ENCODE assay signal across 10 cellular contexts in genomic region chr1:162151900-162152829, GRCh38.
DNase-seq lines count a peak whose midpoint lies in the region; ATAC-seq, FAIRE-seq and TF ChIP-seq lines count a peak whose summit lies in the region.
"Had no signal": no experiment of that assay in that cellular context is flagged by ENCODE, and none has a peak within 500 bp of the region (broad histone marks: within the 10 kb centered on the region; RNA-seq: fewer than 3 reads in every experiment).

No MANE protein-coding gene starts in this region.

- no peaks in the 10 kb centered on the region for H3K27me3 ChIP-seq in GM12878 (replicated peaks in 1 of 2; ENCODE audit: control insufficient read depth in 2 of 2, insufficient read depth in 2 of 2, low read length in 1 of 2)

- H3K4me3 ChIP-seq in GM12878: no peak overlapping the region
- H3K4me3 ChIP-seq: thoracic aorta had no signal

- 1% methylated on average over 9 of the region's 9 CpGs for WGBS in GM12878 (ENCODE audit: insufficient coverage, insufficient replicate concordance, low lambda C conversion rate, missing lambda C conversion rate)

- no TSS peak for BruUV-seq in GM12878 (replicated peaks; lab: Mats Ljungman, UMichigan)

- H3K9ac ChIP-seq in GM12878 (ENCODE audit: control insufficient read depth, insufficient read depth, low read length): no peak overlapping the region

- intact Hi-C loops in GM12878 (cut with micrococcal nuclease; ENCODE audit: unreplicated experiment): no loop called here

- SMC1A ChIA-PET in GM12878 (lab: Charles Lee; ENCODE audit: uncharacterized antibody, unreplicated experiment): no interaction called here

- no peak for FAIRE-seq in GM12878 (lab: Jason Lieb, UNC)

- no peak for TF ChIP-seq EP300 in GM12878 (IDR thresholded peaks at IDR 0.05; ENCODE audit: borderline replicate concordance in 1 of 2, control insufficient read depth in 1 of 2, low read depth in 2 of 2, low read length in 2 of 2)

- CTCF ChIA-PET in GM12878 (lab: Yijun Ruan, JAX): no interaction called here

- H2AFZ ChIP-seq in GM12878 (ENCODE audit: control insufficient read depth, low read depth, low read length): no peak overlapping the region

- in situ Hi-C loops in GM12878 (cut with MboI): no loop called here

- no peak for TF ChIP-seq POLR2A in GM12878 (IDR thresholded peaks at IDR 0.05; ENCODE audit: low read depth, low read length)

- RAD21 ChIA-PET in GM12878 (lab: Charles Lee; ENCODE audit: unreplicated experiment): no interaction called here

- DNase-seq in NK-92 treated with Interleukin-12 subunit alpha and Interleukin-12 subunit beta, amount 100 ng/mL, for 24 hours (lab: John Stamatoyannopoulos, UW): peak; percentile 90
- DNase-seq in NK-92 (lab: John Stamatoyannopoulos, UW; ENCODE audit: unreplicated experiment) (no peak), GM12878 (ENCODE audit: low read depth, low spot score) (no peak), NCI-H2227 treated with DMSO at 0.1 percent for 48 hours (lab: John Stamatoyannopoulos, UW) (no peak), UCSD-AML1 (lab: John Stamatoyannopoulos, UW; ENCODE audit: unreplicated experiment) (no peak), hypothalamus (lab: John Stamatoyannopoulos, UW) (no peak)
- DNase-seq in stimulated activated CD8-positive, alpha-beta memory T cell treated with anti-CD3 and anti-CD28 coated beads, Interleukin-12 subunit alpha, Interleukin-12 subunit beta, amount 100 ng/mL, for 1 hour (ENCODE audit: low read depth): peak; percentile 4

- no peaks in the 10 kb centered on the region for H3K36me3 ChIP-seq in GM12878 (ENCODE audit: control insufficient read depth in 2 of 2, insufficient read depth in 2 of 2, low read length in 1 of 2)
- H3K36me3 ChIP-seq: thoracic aorta had no signal

- POLR2A ChIA-PET in GM12878 (lab: Charles Lee): no interaction called here

- no peak for TF ChIP-seq CTCF in GM12878 (IDR thresholded peaks at IDR 0.05 in 2 of 3, conservative IDR thresholded peaks at IDR 0.05 in 1 of 3; ENCODE audit: control insufficient read depth in 2 of 3, extremely low read depth in 1 of 3, insufficient read depth in 1 of 3, low read depth in 3 of 3, low read length in 3 of 3)

- no peaks in the 10 kb centered on the region for H3K9me3 ChIP-seq in GM12878 (replicated peaks; ENCODE audit: control insufficient read depth, insufficient read depth, low read length)
- H3K9me3 ChIP-seq: thoracic aorta had no signal

- ATAC-seq in HG03460 (IDR thresholded peaks at IDR 0.05; ENCODE audit: unreplicated experiment) (peak; percentile 76), GM12878 (peak; percentile 36)
- ATAC-seq: SK-N-SH treated with all-trans-retinoic acid at 6 μM for 48 hours had no signal

- H3K4me1 ChIP-seq in GM12878 (ENCODE audit: control insufficient read depth, insufficient read depth, low read length): no peaks in the 10 kb centered on the region

- H3K4me2 ChIP-seq in GM12878 (ENCODE audit: control insufficient read depth, insufficient read depth): no peak overlapping the region

- H4K20me1 ChIP-seq in GM12878 (ENCODE audit: control insufficient read depth, insufficient read depth): no peaks in the 10 kb centered on the region

- H3K27ac ChIP-seq in GM12878 (ENCODE audit: control insufficient read depth, insufficient read depth): no peak overlapping the region
- H3K27ac ChIP-seq: thoracic aorta had no signal

- no peak for TF ChIP-seq RAD21 in GM12878 (IDR thresholded peaks at IDR 0.05; ENCODE audit: insufficient read depth, low read depth, low read length)

- H3K79me2 ChIP-seq in GM12878 (ENCODE audit: control insufficient read depth, insufficient read depth, low read length): no peaks in the 10 kb centered on the region

TF ChIP-seq in GM12878, 131 proteins besides CTCF, POLR2A, EP300 and RAD21:
- TF ChIP-seq TCF7 (IDR thresholded peaks at IDR 0.05; ENCODE audit: borderline replicate concordance) (no peak), PBX3 (IDR thresholded peaks at IDR 0.05; ENCODE audit: insufficient replicate concordance, low read depth, low read length) (no peak), RUNX3 (IDR thresholded peaks at IDR 0.05; ENCODE audit: low read length) (peak; percentile 19; the same call in 1 of the 2 replicates), YBX1 (IDR thresholded peaks at IDR 0.05) (no peak)

Comparison
In these comparisons a context has a peak if more than half of its experiments do, and no peak if none do; other contexts are left out.
1. DNase-seq: peak in NK-92 treated with Interleukin-12 subunit alpha and Interleukin-12 subunit beta, amount 100 ng/mL, for 24 hours (single experiment) and stimulated activated CD8-positive, alpha-beta memory T cell treated with anti-CD3 and anti-CD28 coated beads, Interleukin-12 subunit alpha, Interleukin-12 subunit beta, amount 100 ng/mL, for 1 hour (single experiment); none in NK-92 (single experiment), GM12878 (single experiment), NCI-H2227 treated with DMSO at 0.1 percent for 48 hours (single experiment), UCSD-AML1 (single experiment) and hypothalamus (0 of 51).